In genomic region chr15:83206387-83206970, GRCh38 we compare ENCODE assay signal across 8 cellular contexts. TPM values are rescaled to one million over a fixed set of nuclear protein-coding genes. Genes with fewer than 3 reads are reported as not detected.
A peak's percentile ranks its signal among the peaks of the same experiment; 100 is the strongest.
DNase-seq lines count a peak whose midpoint lies in the region; ATAC-seq and TF ChIP-seq lines count a peak whose summit lies in the region.

No MANE protein-coding gene starts in this region.

- peak overlapping the region; percentile 66 for H3K27ac ChIP-seq in mesenchymal stem cell (ENCODE audit: low read length, poor library complexity, severe bottlenecking)
- H3K27ac ChIP-seq in aorta (ENCODE audit: low read depth in 1 of 2, low read length in 2 of 2), result peak overlapping the region; percentile 43 to 85

- H3K14ac ChIP-seq in mesenchymal stem cell (ENCODE audit: low read length in 2 of 2), result peak overlapping the region in 1 of 2 experiments; percentile 68

- H3K36me3 ChIP-seq in mesenchymal stem cell (ENCODE audit: control insufficient read depth in 1 of 2, insufficient read depth in 2 of 2, low read depth in 1 of 2, low read length in 2 of 2), result no peaks in the 10 kb centered on the region
- H3K36me3 ChIP-seq in aorta (ENCODE audit: control insufficient read depth in 1 of 2, insufficient read depth in 2 of 2, low read length in 1 of 2), result no peaks in the 10 kb centered on the region

- peak overlapping the region in 1 of 2 experiments; percentile 49 for H2BK12ac ChIP-seq in mesenchymal stem cell (ENCODE audit: low read length in 2 of 2)

- H2BK120ac ChIP-seq in mesenchymal stem cell (ENCODE audit: low read depth, low read length), result peak overlapping the region; percentile 61

- H4K91ac ChIP-seq in mesenchymal stem cell (ENCODE audit: low read length), result peak overlapping the region; percentile 86

- TF ChIP-seq CTCF in GM20000 (IDR thresholded peaks at IDR 0.05; ENCODE audit: extremely low read depth, missing control alignments), result no peak

- H4K8ac ChIP-seq in mesenchymal stem cell (ENCODE audit: low read length), result peak overlapping the region; percentile 85

- no peaks in the 10 kb centered on the region for H3K27me3 ChIP-seq in mesenchymal stem cell (ENCODE audit: control insufficient read depth in 1 of 2, insufficient read depth in 1 of 2, low read length in 2 of 2)
- no peaks in the 10 kb centered on the region for H3K27me3 ChIP-seq in aorta (ENCODE audit: control insufficient read depth in 1 of 2, insufficient read depth in 2 of 2, low read length in 1 of 2)

- peak overlapping the region; percentile 78 for H2AFZ ChIP-seq in mesenchymal stem cell (ENCODE audit: low read depth, low read length)

- peak overlapping the region; percentile 85 to 88 for H3K4me3 ChIP-seq in mesenchymal stem cell (ENCODE audit: insufficient read depth in 1 of 2, low read depth in 1 of 2, low read length in 2 of 2)
- H3K4me3 ChIP-seq in aorta (ENCODE audit: low read length in 2 of 2), result peak overlapping the region; percentile 88 to 91

- H3K79me1 ChIP-seq in mesenchymal stem cell (replicated peaks; ENCODE audit: low read length, poor library complexity, severe bottlenecking), result no peaks in the 10 kb centered on the region

- peak; percentile 38 for DNase-seq in GM20000 (ENCODE audit: low spot score)
- DNase-seq in OCI-M1 (lab: John Stamatoyannopoulos, UW), result peak; percentile 56
- peak; percentile 6 to 36 for DNase-seq in dermis microvascular lymphatic vessel endothelial cell (ENCODE audit: low read depth in 2 of 2)
- DNase-seq in mesenchymal stem cell, result peak; percentile 37
- DNase-seq in aorta, result no peak
- DNase-seq in HPDE6-E6E7 (ENCODE audit: extremely low spot score), result no peak
- no peak for DNase-seq in central memory CD4-positive, alpha-beta T cell

- peak overlapping the region; percentile 71 to 91 for H3K4ac ChIP-seq in mesenchymal stem cell (ENCODE audit: low read depth in 1 of 2, low read length in 2 of 2)

- H3K4me1 ChIP-seq in mesenchymal stem cell (ENCODE audit: control insufficient read depth, insufficient read depth, low read depth, low read length) (peaks cover 3% of the 10 kb centered on the region), aorta (ENCODE audit: control insufficient read depth in 1 of 2, insufficient read depth in 2 of 2, low read length in 2 of 2) (peaks cover 0 to 7% of the 10 kb centered on the region in 2 donors)

- H2BK5ac ChIP-seq in mesenchymal stem cell (ENCODE audit: low read depth, low read length, poor library complexity, severe bottlenecking), result peak overlapping the region; percentile 9

- intact Hi-C loops in aorta (cut with DNase I), result loop anchor here (5.0 to 10.0 kb wide), 4 partner anchors 139 to 202 kb away; partner anchors contain the start of genes BTBD1 (in 1 of the 2) and C15orf40 (in 1 of the 2)

- peak overlapping the region; percentile 13 to 14 for H3K23ac ChIP-seq in mesenchymal stem cell (ENCODE audit: low read length in 2 of 2)

- H3K9me3 ChIP-seq in mesenchymal stem cell (ENCODE audit: control insufficient read depth, low read length) (no peaks in the 10 kb centered on the region), aorta (ENCODE audit: control insufficient read depth, low read length) (no peaks in the 10 kb centered on the region)

- H2AK5ac ChIP-seq in mesenchymal stem cell (ENCODE audit: low read length, severe bottlenecking), result no peak overlapping the region

- peak overlapping the region; percentile 92 for H3K9ac ChIP-seq in mesenchymal stem cell (ENCODE audit: low read length)

- H3K4me2 ChIP-seq in mesenchymal stem cell (ENCODE audit: low read length, poor library complexity, severe bottlenecking), result peak overlapping the region; percentile 92

- WGBS in mesenchymal stem cell, result 1% methylated on average over 24 of the region's 24 CpGs
- WGBS in aorta, 2 donors, result 1% methylated on average over 24 of the region's 24 CpGs

- no peak for ATAC-seq in aorta (ENCODE audit: low FRiP score)
- ATAC-seq in HG02763 (IDR thresholded peaks at IDR 0.05; ENCODE audit: unreplicated experiment), result no peak

- H3K18ac ChIP-seq in mesenchymal stem cell (ENCODE audit: low read depth in 1 of 2, low read length in 2 of 2), result peak overlapping the region; percentile 84 to 97

- H2BK15ac ChIP-seq in mesenchymal stem cell (ENCODE audit: low read depth, poor library complexity, severe bottlenecking), result peak overlapping the region; percentile 90

RNA-seq across cellular contexts. Expression of gene HDGFL3, which starts 1.1 kb away (rescaled TPM):
- 25.5 and 26.4 TPM in 2 replicates for total RNA-seq in dermis microvascular lymphatic vessel endothelial cell
- 73.3 TPM for polyA plus RNA-seq in mesenchymal stem cell (2013, experiment 1 of 2)
- 72.7 TPM for polyA plus RNA-seq in mesenchymal stem cell (2013, experiment 2 of 2)
- total RNA-seq in aorta, result 10 to 100 TPM; 65.3 to 68.4 TPM
- polyA plus RNA-seq in aorta, result 10 to 100 TPM; 28.0 to 68.1 TPM

Comparison
In these comparisons a context has a peak if more than half of its experiments do, and no peak if none do; other contexts are left out.
1. DNase-seq: peak in GM20000 (single experiment), OCI-M1 (single experiment), dermis microvascular lymphatic vessel endothelial cell (2 of 2) and mesenchymal stem cell (single experiment); none in aorta (0 of 2), HPDE6-E6E7 (single experiment) and central memory CD4-positive, alpha-beta T cell (single experiment).